Comparison of ENCODE assay signal across 8 cellular contexts in the genomic region with DNA sequence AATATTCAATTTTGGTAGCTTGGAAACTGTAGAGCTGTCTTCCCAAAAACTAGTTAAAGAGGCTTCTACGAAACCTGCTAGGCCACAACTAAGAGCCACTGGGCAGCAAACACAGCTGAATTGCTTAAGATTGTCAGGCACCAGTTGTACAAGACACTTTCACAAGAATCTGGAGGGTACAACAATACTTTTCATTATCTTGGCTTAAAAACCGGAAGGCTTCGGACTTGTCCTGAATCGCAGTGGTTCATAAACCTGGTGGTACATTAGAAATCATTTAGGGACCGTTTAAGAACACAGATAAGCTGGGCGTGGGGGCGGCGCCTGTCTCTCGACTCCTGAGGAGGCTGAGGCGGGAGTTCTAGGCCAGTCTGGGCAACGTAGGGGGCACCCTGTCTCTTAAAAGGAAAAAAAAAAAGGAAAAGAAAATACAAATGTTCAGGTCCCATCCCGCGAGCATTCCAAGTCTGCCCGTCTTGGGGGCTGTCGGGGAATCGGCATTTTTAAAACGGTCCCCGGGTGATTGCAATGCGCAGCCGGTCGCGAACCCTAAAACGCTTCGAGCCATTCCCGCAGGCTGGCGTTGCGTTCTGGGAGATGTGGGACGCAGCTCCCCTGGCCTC.
A peak's percentile ranks its signal among the peaks of the same experiment; 100 is the strongest.
DNase-seq lines count a peak whose midpoint lies in the region; ATAC-seq lines count a peak whose summit lies in the region.

No MANE protein-coding gene starts in this region.

- peaks cover 9% of the 10 kb centered on the region for H3K36me3 Mint-ChIP-seq in central memory CD8-positive, alpha-beta T cell (ENCODE audit: insufficient read depth)

- no peaks in the 10 kb centered on the region for H3K27me3 Mint-ChIP-seq in central memory CD8-positive, alpha-beta T cell

- peak overlapping the region; percentile 97 for H3K4me3 Mint-ChIP-seq in central memory CD8-positive, alpha-beta T cell

- DNase-seq in GDM1 (lab: John Stamatoyannopoulos, UW) = peak; percentile 11
- DNase-seq in T-helper 9 cell = peak; percentile 9
- DNase-seq in central memory CD8-positive, alpha-beta T cell (ENCODE audit: low spot score in 2 of 2) = no peak
- DNase-seq in kidney glomerular epithelial cell (lab: John Stamatoyannopoulos, UW) = peak; percentile 10
- DNase-seq in stimulated activated CD4-positive, alpha-beta T cell treated with anti-CD3 and anti-CD28 coated beads, Interleukin-15, amount 100 ng/mL, for 24 hours = peak; percentile 68
- no peak for DNase-seq in NCI-H1930 (lab: John Stamatoyannopoulos, UW)
- no peak for DNase-seq in NCI-H1694 treated with DMSO at 0.1 percent for 48 hours (lab: John Stamatoyannopoulos, UW)

- peak overlapping the region; percentile 99 for H3K27ac Mint-ChIP-seq in central memory CD8-positive, alpha-beta T cell (ENCODE audit: low read depth)

- peaks cover 24% of the 10 kb centered on the region for H3K4me1 Mint-ChIP-seq in central memory CD8-positive, alpha-beta T cell

- ATAC-seq in HG03460 (IDR thresholded peaks at IDR 0.05; ENCODE audit: unreplicated experiment) = peak; percentile 26
- ATAC-seq in central memory CD8-positive, alpha-beta T cell (replicated peaks; ENCODE audit: extremely low read depth, poor library complexity, severe bottlenecking) = peak; percentile 41

- H3K9me3 Mint-ChIP-seq in central memory CD8-positive, alpha-beta T cell = no peaks in the 10 kb centered on the region

Comparison
In these comparisons a context has a peak if more than half of its experiments do, and no peak if none do; other contexts are left out.
1. DNase-seq: peak in GDM1 (single experiment), T-helper 9 cell (single experiment), kidney glomerular epithelial cell (single experiment) and stimulated activated CD4-positive, alpha-beta T cell treated with anti-CD3 and anti-CD28 coated beads, Interleukin-15, amount 100 ng/mL, for 24 hours (single experiment); none in central memory CD8-positive, alpha-beta T cell (0 of 2), NCI-H1930 (0 of 2) and NCI-H1694 treated with DMSO at 0.1 percent for 48 hours (single experiment).